In the genomic region with DNA sequence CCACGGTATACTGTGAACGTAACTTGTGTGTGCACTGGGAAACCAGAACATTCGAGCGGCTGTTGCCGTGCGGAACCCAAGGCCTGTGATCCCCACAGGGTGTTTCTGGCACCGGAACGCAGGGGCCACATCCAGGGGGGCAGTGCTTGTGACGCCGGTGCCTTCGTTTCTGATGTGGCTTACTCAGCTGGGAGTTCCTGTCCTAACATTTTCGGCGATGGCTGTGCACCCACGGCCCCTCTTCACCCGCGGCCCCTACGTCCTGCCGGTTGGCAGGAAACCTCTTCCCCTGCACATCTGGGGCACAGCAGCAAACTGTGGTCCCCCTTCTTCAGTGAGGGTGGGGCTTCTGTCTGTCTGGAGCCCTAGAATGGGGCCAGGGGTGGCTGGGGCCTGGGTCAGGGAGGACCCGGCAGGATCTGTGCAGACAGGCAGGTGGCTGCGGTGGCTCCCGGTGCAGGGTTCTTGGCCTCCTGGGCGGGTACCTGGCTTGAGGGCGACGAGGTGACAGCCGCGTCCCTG, we compare ENCODE assay signal across 15 cellular contexts. TPM values are rescaled to one million over a fixed set of nuclear protein-coding genes. Genes with fewer than 3 reads are reported as not detected.
A peak's percentile ranks its signal among the peaks of the same experiment; 100 is the strongest.
DNase-seq lines count a peak whose midpoint lies in the region; ATAC-seq and TF ChIP-seq lines count a peak whose summit lies in the region.
"Had no signal": no experiment of that assay in that cellular context is flagged by ENCODE, and none has a peak within 500 bp of the region (broad histone marks: within the 10 kb centered on the region; RNA-seq: fewer than 3 reads in every experiment).

No MANE protein-coding gene starts in this region.

- DNase-seq in activated effector memory CD4-positive, alpha-beta T cell treated with Interleukin-2 at 50 U/mL for 16 hours: peak; percentile 7
- DNase-seq in activated effector memory CD4-positive, alpha-beta T cell treated with anti-CD3 and anti-CD28 coated beads, Interleukin-2, amount 50 U/mL, for 16 hours: no peak
- DNase-seq in T-helper 17 cell (no peak), nephron progenitor cell (no peak), COLO668 (lab: John Stamatoyannopoulos, UW; ENCODE audit: unreplicated experiment) (no peak)
- DNase-seq in activated gamma-delta T cell treated with anti-CD3 and anti-CD28 coated beads, Interleukin-2, amount 50 U/mL, for 16 hours (ENCODE audit: low read depth): peak; percentile 17
- DNase-seq: KG1, naive B cell, NCI-H1092 treated with DMSO at 0.1 percent for 48 hours, NCI-H748 treated with DMSO at 0.1 percent for 48 hours had no signal

- H3K4me3 Mint-ChIP-seq in T-helper 17 cell (peak overlapping the region; percentile 75), nephron progenitor cell (no peak overlapping the region)
- H3K4me3 Mint-ChIP-seq: dendritic cell treated with granulocyte-macrophage colony-stimulating factor and Interleukin-4, amounts not matched to agents 40 ng/mL and 50 ng/mL, for 4 days had no signal

- no peaks in the 10 kb centered on the region for H3K9me3 ChIP-seq in T-helper 17 cell (ENCODE audit: control insufficient read depth, low read length, poor library complexity, severe bottlenecking)

- no peaks in the 10 kb centered on the region for H3K27me3 Mint-ChIP-seq in T-helper 17 cell
- peaks cover 2% of the 10 kb centered on the region for H3K27me3 Mint-ChIP-seq in nephron progenitor cell (ENCODE audit: low read depth, poor library complexity)
- H3K27me3 Mint-ChIP-seq: dendritic cell treated with granulocyte-macrophage colony-stimulating factor and Interleukin-4, amounts not matched to agents 40 ng/mL and 50 ng/mL, for 4 days; naive B cell; progenitor cell of endocrine pancreas had no signal

- no peaks in the 10 kb centered on the region for H3K9me3 Mint-ChIP-seq in nephron progenitor cell
- H3K9me3 Mint-ChIP-seq: dendritic cell treated with granulocyte-macrophage colony-stimulating factor and Interleukin-4, amounts not matched to agents 40 ng/mL and 50 ng/mL, for 4 days; naive B cell had no signal

- no peak for TF ChIP-seq CTCF in nephron progenitor cell (IDR thresholded peaks at IDR 0.05)

- H3K27ac Mint-ChIP-seq in T-helper 17 cell (peak overlapping the region; percentile 87), nephron progenitor cell (peak overlapping the region; percentile 59)
- H3K27ac Mint-ChIP-seq: dendritic cell treated with granulocyte-macrophage colony-stimulating factor and Interleukin-4, amounts not matched to agents 40 ng/mL and 50 ng/mL, for 4 days; progenitor cell of endocrine pancreas had no signal

- ATAC-seq in T-helper 17 cell (peak; percentile 55), HG02763 (IDR thresholded peaks at IDR 0.05; ENCODE audit: unreplicated experiment) (no peak), HG03108 (IDR thresholded peaks at IDR 0.05; ENCODE audit: unreplicated experiment) (no peak)
- ATAC-seq: GM12878 had no signal

- peaks cover 4% of the 10 kb centered on the region for H3K36me3 Mint-ChIP-seq in T-helper 17 cell (ENCODE audit: low read depth)
- H3K36me3 Mint-ChIP-seq in nephron progenitor cell (ENCODE audit: low read depth): peaks cover 16% of the 10 kb centered on the region
- H3K36me3 Mint-ChIP-seq: naive B cell had no signal

- H3K4me1 Mint-ChIP-seq in T-helper 17 cell (peaks cover 17% of the 10 kb centered on the region), nephron progenitor cell (peaks cover 6% of the 10 kb centered on the region)

RNA-seq across cellular contexts. Expression of a gene that starts 26.2 kb away (rescaled TPM):
- 100 to 1,000 TPM; 110 to 117 TPM for total RNA-seq in T-helper 17 cell

RNA-seq across cellular contexts. Expression of a gene that starts 48.4 kb away (rescaled TPM):
- 10 to 100 TPM; 53.4 to 64.6 TPM for total RNA-seq in T-helper 17 cell

Comparison
In these comparisons a context has a peak if more than half of its experiments do, and no peak if none do; other contexts are left out.
1. DNase-seq: peak in activated effector memory CD4-positive, alpha-beta T cell treated with Interleukin-2 at 50 U/mL for 16 hours (single experiment) and activated gamma-delta T cell treated with anti-CD3 and anti-CD28 coated beads, Interleukin-2, amount 50 U/mL, for 16 hours (single experiment); none in activated effector memory CD4-positive, alpha-beta T cell treated with anti-CD3 and anti-CD28 coated beads, Interleukin-2, amount 50 U/mL, for 16 hours (single experiment), T-helper 17 cell (0 of 3), nephron progenitor cell (single experiment) and COLO668 (single experiment).